1 cellular context compared by ENCODE assay signal in the genomic region with DNA sequence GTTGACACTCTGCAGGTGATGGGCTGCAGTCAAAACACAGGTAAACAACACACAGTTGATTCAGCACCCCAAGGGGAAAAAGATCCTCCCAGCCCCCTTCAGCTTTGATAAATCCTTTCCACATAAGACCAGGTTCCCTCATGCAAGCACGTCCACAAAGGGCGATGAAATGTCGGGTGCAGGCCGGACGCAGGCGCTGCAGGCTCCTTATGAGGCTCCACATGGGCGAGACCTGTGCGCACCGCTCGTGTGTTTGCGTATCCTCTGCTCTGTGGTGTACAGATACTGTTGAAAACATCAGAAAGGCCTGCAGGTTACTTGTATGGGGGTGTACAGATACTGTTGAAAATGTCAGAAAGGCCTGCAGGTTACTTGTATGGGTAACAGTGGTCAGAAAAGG.
TF ChIP-seq lines count a peak whose summit lies in the region.

No MANE protein-coding gene starts in this region.

TF ChIP-seq in WTC11, 78 proteins besides CTCF, POLR2A, EP300 and RAD21 (continued from another document):
- TF ChIP-seq FOXP4 (CRISPR knock-in tag; IDR thresholded peaks at IDR 0.05) (no peak), RORB (CRISPR knock-in tag; IDR thresholded peaks at IDR 0.05) (no peak), ZNF121 (CRISPR knock-in tag; IDR thresholded peaks at IDR 0.05) (no peak), TEAD4 (CRISPR knock-in tag; IDR thresholded peaks at IDR 0.05) (no peak)
TF ChIP-seq in WTC11: peak in this region for 0.
